In genomic region chr10:102804382-102804781, GRCh38 we compare ENCODE assay signal across 25 cellular contexts. TPM values are rescaled to one million over a fixed set of nuclear protein-coding genes. Genes with fewer than 3 reads are reported as not detected.
A peak's percentile ranks its signal among the peaks of the same experiment; 100 is the strongest.
DNase-seq lines count a peak whose midpoint lies in the region; ATAC-seq and TF ChIP-seq lines count a peak whose summit lies in the region.
"Had no signal": no experiment of that assay in that cellular context is flagged by ENCODE, and none has a peak within 500 bp of the region (broad histone marks: within the 10 kb centered on the region; RNA-seq: fewer than 3 reads in every experiment).

No MANE protein-coding gene starts in this region.

- H2BK15ac ChIP-seq in H9 (ENCODE audit: low read depth, low read length): no peak overlapping the region; the same call in 1 of the 2 replicates

- H3K4me3 Mint-ChIP-seq in activated CD4-positive, alpha-beta T cell treated with anti-CD3 and anti-CD28 coated beads, Interleukin-2, amount 10 ng/mL, durations not matched to agents 24 days and 14 days: peak overlapping the region; percentile 24
- H3K4me3 Mint-ChIP-seq in H9: no peak overlapping the region
- H3K4me3 Mint-ChIP-seq in dendritic cell treated with granulocyte-macrophage colony-stimulating factor and Interleukin-4, amounts not matched to agents 40 ng/mL and 50 ng/mL, for 4 days: no peak overlapping the region
- H3K4me3 Mint-ChIP-seq in stimulated activated effector memory CD8-positive, alpha-beta T cell treated with anti-CD3 and anti-CD28 coated beads, Interleukin-12 subunit alpha, Interleukin-12 subunit beta, amount 100 ng/mL, for 72 hours: no peak overlapping the region

- no peak overlapping the region for H3K4ac ChIP-seq in H9 (ENCODE audit: low read depth, low read length)

- H4K5ac ChIP-seq in H9 (ENCODE audit: insufficient read length, low read depth, low read length): no peak overlapping the region

- peak overlapping the region; percentile 83 for H3K27ac Mint-ChIP-seq in activated CD4-positive, alpha-beta T cell treated with anti-CD3 and anti-CD28 coated beads, Interleukin-2, amount 10 ng/mL, durations not matched to agents 24 days and 14 days
- H3K27ac Mint-ChIP-seq in H9: peak overlapping the region in 2 of 3 experiments; percentile 50 to 54; a peak in 2 of 7 replicates
- H3K27ac Mint-ChIP-seq in dendritic cell treated with granulocyte-macrophage colony-stimulating factor and Interleukin-4, amounts not matched to agents 40 ng/mL and 50 ng/mL, for 4 days: peak overlapping the region; percentile 96
- H3K27ac Mint-ChIP-seq in stimulated activated effector memory CD8-positive, alpha-beta T cell treated with anti-CD3 and anti-CD28 coated beads, Interleukin-12 subunit alpha, Interleukin-12 subunit beta, amount 100 ng/mL, for 72 hours: peak overlapping the region; percentile 93

- peaks cover 5% of the 10 kb centered on the region for H3K9me3 Mint-ChIP-seq in activated CD4-positive, alpha-beta T cell treated with anti-CD3 and anti-CD28 coated beads, Interleukin-2, amount 10 ng/mL, durations not matched to agents 24 days and 14 days
- peaks cover 5% of the 10 kb centered on the region in 2 experiments; a peak in 4 of 5 replicates for H3K9me3 Mint-ChIP-seq in H9
- H3K9me3 Mint-ChIP-seq in dendritic cell treated with granulocyte-macrophage colony-stimulating factor and Interleukin-4, amounts not matched to agents 40 ng/mL and 50 ng/mL, for 4 days: no peaks in the 10 kb centered on the region
- H3K9me3 Mint-ChIP-seq in stimulated activated effector memory CD8-positive, alpha-beta T cell treated with anti-CD3 and anti-CD28 coated beads, Interleukin-12 subunit alpha, Interleukin-12 subunit beta, amount 100 ng/mL, for 72 hours: no peaks in the 10 kb centered on the region

- H3K4me2 ChIP-seq in H9 (ENCODE audit: insufficient read depth, insufficient read length, low read length): no peak overlapping the region
- H3K4me2 ChIP-seq: PC-9 had no signal

- TF ChIP-seq CTCF in H9 (conservative IDR thresholded peaks at IDR 0.05): no peak

- no peaks in the 10 kb centered on the region for H3K23me2 ChIP-seq in H9 (ENCODE audit: insufficient read length, low read depth, low read length, poor library complexity, severe bottlenecking)

- H2BK12ac ChIP-seq in H9 (ENCODE audit: insufficient read length, low read depth, low read length): no peak overlapping the region

- no peak overlapping the region for H3K18ac ChIP-seq in H9 (ENCODE audit: insufficient read length, low read depth, low read length)

- no peak for DNase-seq in activated CD4-positive, alpha-beta T cell treated with anti-CD3 and anti-CD28 coated beads, Interleukin-2, amount 10 ng/mL, durations not matched to agents 24 days and 14 days
- no peak for DNase-seq in activated CD4-positive, alpha-beta T cell treated with anti-CD3 and anti-CD28 coated beads, Interleukin-2, amount 50 U/mL, for 48 hours
- DNase-seq in H9 (no peak), putamen (ENCODE audit: low spot score) (no peak), foreskin melanocyte (no peak)
- DNase-seq in stimulated activated effector memory CD8-positive, alpha-beta T cell treated with anti-CD3 and anti-CD28 coated beads, Interleukin-12 subunit alpha, Interleukin-12 subunit beta, amount 100 ng/mL, for 72 hours (ENCODE audit: low spot score in 2 of 2): no peak
- DNase-seq: activated CD8-positive, alpha-beta memory T cell treated with anti-CD3 and anti-CD28 coated beads, Interleukin-2, amount 50 U/mL, for 4 hours; GDM1; left lung; NCI-H1436; NCI-H774; occipital lobe; PC-9; SJCRH30 had no signal

- H3K27me3 Mint-ChIP-seq in activated CD4-positive, alpha-beta T cell treated with anti-CD3 and anti-CD28 coated beads, Interleukin-2, amount 10 ng/mL, durations not matched to agents 24 days and 14 days: no peaks in the 10 kb centered on the region
- H3K27me3 Mint-ChIP-seq in H9 (ENCODE audit: low read depth): no peaks in the 10 kb centered on the region; the same call in 1 of the 2 replicates
- H3K27me3 Mint-ChIP-seq in dendritic cell treated with granulocyte-macrophage colony-stimulating factor and Interleukin-4, amounts not matched to agents 40 ng/mL and 50 ng/mL, for 4 days: no peaks in the 10 kb centered on the region

- no peak overlapping the region for H3K23ac ChIP-seq in H9 (ENCODE audit: insufficient read length, low read depth, low read length)

- no peak for ATAC-seq in stimulated activated effector memory CD8-positive, alpha-beta T cell treated with anti-CD3 and anti-CD28 coated beads, Interleukin-12 subunit alpha, Interleukin-12 subunit beta, amount 100 ng/mL, for 72 hours
- ATAC-seq in GM21390 (IDR thresholded peaks at IDR 0.05; ENCODE audit: unreplicated experiment): no peak
- ATAC-seq: GM12878, left lung, sciatic nerve had no signal

- H4K20me1 ChIP-seq in H9 (ENCODE audit: control insufficient read depth, insufficient read depth, insufficient read length): peaks cover 3% of the 10 kb centered on the region

- no peak overlapping the region for H4K91ac ChIP-seq in H9 (ENCODE audit: insufficient read length, low read depth, low read length)

- H2BK5ac ChIP-seq in H9 (ENCODE audit: insufficient read length, low read length): no peak overlapping the region

- no peak overlapping the region for H2BK120ac ChIP-seq in H9 (ENCODE audit: low read depth, low read length, poor library complexity, severe bottlenecking)

- peaks cover 26% of the 10 kb centered on the region for H3K4me1 Mint-ChIP-seq in activated CD4-positive, alpha-beta T cell treated with anti-CD3 and anti-CD28 coated beads, Interleukin-2, amount 10 ng/mL, durations not matched to agents 24 days and 14 days
- peaks cover 46 to 57% of the 10 kb centered on the region in 2 experiments for H3K4me1 Mint-ChIP-seq in H9
- H3K4me1 Mint-ChIP-seq in dendritic cell treated with granulocyte-macrophage colony-stimulating factor and Interleukin-4, amounts not matched to agents 40 ng/mL and 50 ng/mL, for 4 days (ENCODE audit: low read depth): peaks cover 56% of the 10 kb centered on the region
- peaks cover 30% of the 10 kb centered on the region for H3K4me1 Mint-ChIP-seq in stimulated activated effector memory CD8-positive, alpha-beta T cell treated with anti-CD3 and anti-CD28 coated beads, Interleukin-12 subunit alpha, Interleukin-12 subunit beta, amount 100 ng/mL, for 72 hours

- H3K9me3 ChIP-seq in H9 (ENCODE audit: control insufficient read depth, low read depth, low read length): peaks cover 4% of the 10 kb centered on the region
- H3K9me3 ChIP-seq: left lung, SJCRH30 had no signal

- peaks cover 20% of the 10 kb centered on the region; the same call in 1 of the 2 replicates for H3K4me1 ChIP-seq in H9 (ENCODE audit: insufficient read depth, low read length)

- H3K27me3 ChIP-seq in H9 (ENCODE audit: insufficient read depth, low read length): no peaks in the 10 kb centered on the region
- H3K27me3 ChIP-seq: left lung, SJCRH30 had no signal

- H3K14ac ChIP-seq in H9 (ENCODE audit: insufficient read depth, low read length): no peak overlapping the region

- H2BK20ac ChIP-seq in H9 (ENCODE audit: low read depth, low read length, poor library complexity, severe bottlenecking): no peak overlapping the region

- intact Hi-C loops in activated CD4-positive, alpha-beta T cell treated with anti-CD3 and anti-CD28 coated beads, Interleukin-2, amount 10 ng/mL, durations not matched to agents 24 days and 14 days (cut with micrococcal nuclease): no loop called here
- intact Hi-C loops in dendritic cell treated with granulocyte-macrophage colony-stimulating factor and Interleukin-4, amounts not matched to agents 40 ng/mL and 50 ng/mL, for 4 days (cut with micrococcal nuclease): no loop called here

- peaks cover 36% of the 10 kb centered on the region for H3K36me3 Mint-ChIP-seq in activated CD4-positive, alpha-beta T cell treated with anti-CD3 and anti-CD28 coated beads, Interleukin-2, amount 10 ng/mL, durations not matched to agents 24 days and 14 days (ENCODE audit: low read depth)
- peaks cover 5 to 15% (median 7%) of the 10 kb centered on the region in 3 experiments for H3K36me3 Mint-ChIP-seq in H9 (ENCODE audit: insufficient read depth in 1 of 3, low read depth in 3 of 3)
- H3K36me3 Mint-ChIP-seq in dendritic cell treated with granulocyte-macrophage colony-stimulating factor and Interleukin-4, amounts not matched to agents 40 ng/mL and 50 ng/mL, for 4 days (ENCODE audit: low read depth): peaks cover 67% of the 10 kb centered on the region
- peaks cover 85% of the 10 kb centered on the region for H3K36me3 Mint-ChIP-seq in stimulated activated effector memory CD8-positive, alpha-beta T cell treated with anti-CD3 and anti-CD28 coated beads, Interleukin-12 subunit alpha, Interleukin-12 subunit beta, amount 100 ng/mL, for 72 hours

- peak overlapping the region; percentile 28 for H2AK5ac ChIP-seq in H9 (ENCODE audit: insufficient read length, low read length)

- H3T11ph ChIP-seq in H9 (ENCODE audit: low read length): no peak overlapping the region

- no peak overlapping the region for H3K27ac ChIP-seq in H9 (ENCODE audit: insufficient read length, low read depth, low read length)
- H3K27ac ChIP-seq: PC-9, SJCRH30 had no signal

- WGBS in H9 (ENCODE audit: extremely low coverage, insufficient read length, low lambda C conversion rate): no CpG with 5 or more reads among the region's 1 CpG

- H3K56ac ChIP-seq in H9 (ENCODE audit: insufficient read length, low read depth, low read length): no peak overlapping the region

- no peak overlapping the region for H3K9ac ChIP-seq in H9 (ENCODE audit: extremely low read depth, insufficient read length, low read length)

- no peak overlapping the region for H4K8ac ChIP-seq in H9 (replicated peaks; ENCODE audit: insufficient read length, low read depth, low read length)

- no peaks in the 10 kb centered on the region for H3K79me1 ChIP-seq in H9 (ENCODE audit: insufficient read depth, low read depth, low read length, poor library complexity, severe bottlenecking)

- no peak overlapping the region for H2AFZ ChIP-seq in H9 (ENCODE audit: low read length)
- H2AFZ ChIP-seq: PC-9 had no signal

- no peaks in the 10 kb centered on the region for H3K79me2 ChIP-seq in H9 (ENCODE audit: insufficient read depth, low read length)

RNA-seq across cellular contexts. Expression of gene CYP17A1, which starts 32.8 kb away (rescaled TPM):
- not detected in 2 replicates for total RNA-seq in activated CD4-positive, alpha-beta T cell treated with anti-CD3 and anti-CD28 coated beads, Interleukin-2, amount 10 ng/mL, durations not matched to agents 24 days and 14 days
- total RNA-seq in H9 (2021): not detected in 2 replicates
- total RNA-seq: A172; bronchial epithelial cell; dermis microvascular lymphatic vessel endothelial cell; epithelial cell of proximal tubule; glomerular endothelial cell; occipital lobe; PC-9; SJCRH30; T-helper 2 cell treated with Interferon-gamma antibody and Interleukin-4, amounts not matched to agents 100 ng/mL and 5 ng/mL, for 36 hours; temporal lobe had no signal

RNA-seq across cellular contexts. Expression of gene BORCS7, which starts 49.7 kb away (rescaled TPM):
- total RNA-seq in activated CD4-positive, alpha-beta T cell treated with anti-CD3 and anti-CD28 coated beads, Interleukin-2, amount 10 ng/mL, durations not matched to agents 24 days and 14 days: 8.1 and 9.8 TPM in 2 replicates
- 6.5 and 7.0 TPM in 2 replicates for total RNA-seq in H9 (2021)
